Comparison of ENCODE assay signal across 26 cellular contexts in the genomic region with DNA sequence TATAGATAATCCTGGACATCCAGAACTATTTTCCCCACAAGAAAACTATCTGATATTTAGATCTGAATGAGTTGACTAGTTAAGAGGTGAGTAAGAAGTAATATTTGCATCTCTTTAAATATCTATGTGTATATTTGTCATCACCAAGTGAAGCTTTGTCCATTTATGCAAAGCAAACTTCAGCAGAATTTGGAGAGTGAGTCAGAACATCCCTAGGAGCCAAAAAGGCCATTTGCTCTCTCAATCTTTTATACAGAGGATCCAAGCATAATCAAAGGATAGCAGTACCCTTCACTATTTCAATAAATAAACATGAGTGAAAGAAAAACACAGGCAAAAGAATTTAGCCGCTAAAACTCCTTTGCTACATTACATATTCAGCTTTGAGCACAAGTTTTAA.
DNase-seq lines count a peak whose midpoint lies in the region; TF ChIP-seq lines count a peak whose summit lies in the region.
"Had no signal": no experiment of that assay in that cellular context is flagged by ENCODE, and none has a peak within 500 bp of the region (broad histone marks: within the 10 kb centered on the region; RNA-seq: fewer than 3 reads in every experiment).

No MANE protein-coding gene starts in this region.

- DNase-seq in AG10803 (ENCODE audit: low read depth) (peak; percentile 20), MG63 (peak; percentile 62), choroid plexus epithelial cell (ENCODE audit: low read depth) (peak; percentile 37), myocyte (ENCODE audit: low read depth) (peak; percentile 19), chondrocyte (ENCODE audit: low spot score) (no peak), superior temporal gyrus (ENCODE audit: extremely low spot score) (no peak)
- DNase-seq in activated CD4-positive, alpha-beta T cell treated with anti-CD3 and anti-CD28 coated beads, Interleukin-2, amount 50 U/mL, for 1 hour = no peak
- no peak for DNase-seq in activated CD4-positive, alpha-beta T cell treated with anti-CD3 and anti-CD28 coated beads for 48 hours
- DNase-seq: activated CD4-positive, alpha-beta T cell treated with anti-CD3 and anti-CD28 coated beads, Interleukin-2, amount 10 ng/mL, durations not matched to agents 7 days and 5 days; activated naive CD4-positive, alpha-beta T cell treated with anti-CD3 and anti-CD28 coated beads for 36 hours; activated T-cell treated with anti-CD3 and anti-CD28 coated beads, Interleukin-2, amount 50 U/mL, for 48 hours; amniotic stem cell; DMS153; KBM-7; naive thymus-derived CD4-positive, alpha-beta T cell; NCI-H1436 treated with DMSO at 0.1 percent for 48 hours; NCI-H2107; NCI-H82; sigmoid colon; WERI-Rb-1 had no signal

- H3K4me3 Mint-ChIP-seq in chondrocyte (ENCODE audit: unreplicated experiment) = no peak overlapping the region
- H3K4me3 Mint-ChIP-seq: activated CD4-positive, alpha-beta T cell treated with anti-CD3 and anti-CD28 coated beads, Interleukin-2, amount 10 ng/mL, durations not matched to agents 7 days and 5 days; activated naive CD4-positive, alpha-beta T cell treated with anti-CD3 and anti-CD28 coated beads for 36 hours; mesothelial cell of epicardium; naive thymus-derived CD4-positive, alpha-beta T cell; stimulated activated naive CD8-positive, alpha-beta T cell treated with anti-CD3 and anti-CD28 coated beads, Interleukin-15, Interleukin-2, amounts not matched to agents 100 ng/mL and 50 ng/mL, for 24 hours had no signal

- H3K4me3 ChIP-seq in AG10803 (ENCODE audit: low read length) = no peak overlapping the region
- no peak overlapping the region for H3K4me3 ChIP-seq in MG63
- H3K4me3 ChIP-seq in choroid plexus epithelial cell (ENCODE audit: low read depth, low read length) = no peak overlapping the region
- H3K4me3 ChIP-seq: BLaER1, esophagus muscularis mucosa, prostate gland, sigmoid colon, tibial nerve had no signal

- H3K36me3 ChIP-seq in MG63 = no peaks in the 10 kb centered on the region
- H3K36me3 ChIP-seq: BLaER1, esophagus muscularis mucosa, prostate gland, sigmoid colon, tibial nerve, WERI-Rb-1 had no signal

- peaks cover 16% of the 10 kb centered on the region for H3K4me1 Mint-ChIP-seq in chondrocyte (ENCODE audit: low read depth)
- H3K4me1 Mint-ChIP-seq: activated CD4-positive, alpha-beta T cell treated with anti-CD3 and anti-CD28 coated beads, Interleukin-2, amount 10 ng/mL, durations not matched to agents 7 days and 5 days; naive thymus-derived CD4-positive, alpha-beta T cell had no signal

- no peaks in the 10 kb centered on the region for H3K9me3 ChIP-seq in MG63
- H3K9me3 ChIP-seq: BLaER1, esophagus muscularis mucosa, prostate gland, sigmoid colon, tibial nerve had no signal

- TF ChIP-seq CTCF in AG10803 (conservative IDR thresholded peaks at IDR 0.05; ENCODE audit: low read length) (no peak), choroid plexus epithelial cell (conservative IDR thresholded peaks at IDR 0.05; ENCODE audit: low read depth, low read length) (no peak), chondrocyte (IDR thresholded peaks at IDR 0.05) (no peak)

- H3K9me3 Mint-ChIP-seq in chondrocyte (ENCODE audit: low read depth) = no peaks in the 10 kb centered on the region
- H3K9me3 Mint-ChIP-seq: activated CD4-positive, alpha-beta T cell treated with anti-CD3 and anti-CD28 coated beads, Interleukin-2, amount 10 ng/mL, durations not matched to agents 7 days and 5 days; activated naive CD4-positive, alpha-beta T cell treated with anti-CD3 and anti-CD28 coated beads for 36 hours; mesothelial cell of epicardium had no signal

- H3K27me3 Mint-ChIP-seq in chondrocyte (ENCODE audit: low read depth) = no peaks in the 10 kb centered on the region
- H3K27me3 Mint-ChIP-seq: activated CD4-positive, alpha-beta T cell treated with anti-CD3 and anti-CD28 coated beads, Interleukin-2, amount 10 ng/mL, durations not matched to agents 7 days and 5 days; stimulated activated naive CD8-positive, alpha-beta T cell treated with anti-CD3 and anti-CD28 coated beads, Interleukin-15, Interleukin-2, amounts not matched to agents 100 ng/mL and 50 ng/mL, for 24 hours had no signal

- H3K27me3 ChIP-seq in MG63 = no peaks in the 10 kb centered on the region
- H3K27me3 ChIP-seq: BLaER1, esophagus muscularis mucosa, sigmoid colon, tibial nerve had no signal

- H3K27ac Mint-ChIP-seq in chondrocyte (ENCODE audit: unreplicated experiment) = no peak overlapping the region
- H3K27ac Mint-ChIP-seq: activated CD4-positive, alpha-beta T cell treated with anti-CD3 and anti-CD28 coated beads, Interleukin-2, amount 10 ng/mL, durations not matched to agents 7 days and 5 days; activated naive CD4-positive, alpha-beta T cell treated with anti-CD3 and anti-CD28 coated beads for 36 hours; mesothelial cell of epicardium; naive thymus-derived CD4-positive, alpha-beta T cell; stimulated activated naive CD8-positive, alpha-beta T cell treated with anti-CD3 and anti-CD28 coated beads, Interleukin-15, Interleukin-2, amounts not matched to agents 100 ng/mL and 50 ng/mL, for 24 hours had no signal

- no peaks in the 10 kb centered on the region for H3K36me3 Mint-ChIP-seq in chondrocyte (ENCODE audit: low read depth)
- H3K36me3 Mint-ChIP-seq: mesothelial cell of epicardium; naive thymus-derived CD4-positive, alpha-beta T cell had no signal

Comparison
In these comparisons a context has a peak if more than half of its experiments do, and no peak if none do; other contexts are left out.
1. DNase-seq: peak in AG10803 (single experiment), MG63 (single experiment), choroid plexus epithelial cell (single experiment) and myocyte (single experiment); none in chondrocyte (single experiment), activated CD4-positive, alpha-beta T cell treated with anti-CD3 and anti-CD28 coated beads, Interleukin-2, amount 50 U/mL, for 1 hour (single experiment), activated CD4-positive, alpha-beta T cell treated with anti-CD3 and anti-CD28 coated beads for 48 hours (single experiment) and superior temporal gyrus (single experiment).